ENCODE assay signal across 1 cellular context in genomic region chr12:49622501-49623141, GRCh38.
TF ChIP-seq lines count a peak whose summit lies in the region.

No MANE protein-coding gene starts in this region.

TF ChIP-seq in K562, 482 proteins besides CTCF, POLR2A, EP300 and RAD21 (continued from another document and continues in another):
- peak; percentile 87 for TF ChIP-seq BHLHE40 (IDR thresholded peaks at IDR 0.05; ENCODE audit: low read length)
- TF ChIP-seq BCOR (IDR thresholded peaks at IDR 0.05), result peak; percentile 29; the same call in 1 of the 2 replicates
- 0 out of 2 replicates have a peak, but pooled peaks have one; percentile 32 for TF ChIP-seq HES1 (IDR thresholded peaks at IDR 0.05; ENCODE audit: low read depth)
- no peak for TF ChIP-seq NR1H2 (CRISPR knock-in tag; IDR thresholded peaks at IDR 0.05)
- TF ChIP-seq ATF1 (CRISPR knock-in tag; IDR thresholded peaks at IDR 0.05), result no peak
- peak; percentile 41; the same call in 1 of the 2 replicates for TF ChIP-seq ATF1 (tag; IDR thresholded peaks at IDR 0.05)
- peak; percentile 37; the same call in 1 of the 2 replicates for TF ChIP-seq ZNF592 (IDR thresholded peaks at IDR 0.05)
- no peak for TF ChIP-seq GTF2A2 (tag; IDR thresholded peaks at IDR 0.05)
- peak; percentile 8 to 43 for TF ChIP-seq E2F6 (IDR thresholded peaks at IDR 0.05; ENCODE audit: borderline replicate concordance in 1 of 2, extremely low read depth in 1 of 2, insufficient read depth in 1 of 2, insufficient read length in 1 of 2, low read depth in 1 of 2, low read length in 1 of 2, poor library complexity in 1 of 2, severe bottlenecking in 1 of 2)
- TF ChIP-seq HDAC1 (IDR thresholded peaks at IDR 0.05), result peak in 1 of 2 experiments; percentile 72; a peak in 2 of 4 replicates
- 0 out of 2 replicates have a peak, but pooled peaks have one; percentile 38 for TF ChIP-seq NFRKB (IDR thresholded peaks at IDR 0.05; ENCODE audit: low read depth)
- TF ChIP-seq ZBTB26 (CRISPR knock-in tag; IDR thresholded peaks at IDR 0.05), result no peak
- peak; percentile 67 for TF ChIP-seq SPI1 (IDR thresholded peaks at IDR 0.05; ENCODE audit: borderline replicate concordance, low read depth, low read length)
- no peak for TF ChIP-seq HNRNPUL1 (IDR thresholded peaks at IDR 0.05; ENCODE audit: low read length)
- TF ChIP-seq HMG20A (CRISPR knock-in tag; conservative IDR thresholded peaks at IDR 0.05), result no peak
- TF ChIP-seq ZNF583 (CRISPR knock-in tag; IDR thresholded peaks at IDR 0.05), result no peak
- no peak for TF ChIP-seq ZNF445 (CRISPR knock-in tag; IDR thresholded peaks at IDR 0.05; ENCODE audit: low read depth)
- 0 out of 6 replicates have a peak, but pooled peaks of 1 of the 3 experiments have one; percentile 27 for TF ChIP-seq ZBTB11 (CRISPR knock-in tag; IDR thresholded peaks at IDR 0.05)
- TF ChIP-seq PML (IDR thresholded peaks at IDR 0.05; ENCODE audit: low read length), result no peak
- peak; percentile 96 for TF ChIP-seq MGA (IDR thresholded peaks at IDR 0.05)
- no peak for TF ChIP-seq RBM22 (IDR thresholded peaks at IDR 0.05; ENCODE audit: low read depth, low read length, poor library complexity, severe bottlenecking)
- TF ChIP-seq GTF3C2 (IDR thresholded peaks at IDR 0.05; ENCODE audit: borderline replicate concordance, extremely low read depth, insufficient read length), result no peak
- TF ChIP-seq ARID3B (CRISPR knock-in tag; IDR thresholded peaks at IDR 0.05; ENCODE audit: borderline replicate concordance), result no peak
